Comparison of ENCODE assay signal across 9 cellular contexts in genomic region chr1:89299739-89300463, GRCh38. TPM values are rescaled to one million over a fixed set of nuclear protein-coding genes. Genes with fewer than 3 reads are reported as not detected.
A peak's percentile ranks its signal among the peaks of the same experiment; 100 is the strongest.
DNase-seq lines count a peak whose midpoint lies in the region; ATAC-seq, FAIRE-seq and TF ChIP-seq lines count a peak whose summit lies in the region.
"Not testable (repeated sequence)": the region's sequence is repeated elsewhere in the genome, so short reads cannot be mapped to it uniquely, and the experiment has no call there.
"Had no signal": no experiment of that assay in that cellular context is flagged by ENCODE, and none has a peak within 500 bp of the region (broad histone marks: within the 10 kb centered on the region; RNA-seq: fewer than 3 reads in every experiment).

No MANE protein-coding gene starts in this region.

- peak; percentile 90 for ATAC-seq in GM19043 (IDR thresholded peaks at IDR 0.05; ENCODE audit: low read depth, unreplicated experiment)
- ATAC-seq in GM21529 (IDR thresholded peaks at IDR 0.05; ENCODE audit: unreplicated experiment): peak; percentile 91
- ATAC-seq in HG02970 (IDR thresholded peaks at IDR 0.05; ENCODE audit: low FRiP score, unreplicated experiment): peak; percentile 87
- peak; percentile 90 for ATAC-seq in HG03442 (IDR thresholded peaks at IDR 0.05; ENCODE audit: unreplicated experiment)
- ATAC-seq in activated naive CD8-positive, alpha-beta T cell treated with anti-CD3 and anti-CD28 coated beads, Interleukin-2, amount 50 U/mL, for 24 hours: peak; percentile 90

- H3K4me3 Mint-ChIP-seq in activated CD4-positive, alpha-beta T cell treated with anti-CD3 and anti-CD28 coated beads, Interleukin-2, amount 10 ng/mL, durations not matched to agents 7 days and 5 days: not testable (repeated sequence)
- peak overlapping the region; percentile 7 for H3K4me3 Mint-ChIP-seq in activated naive CD8-positive, alpha-beta T cell treated with anti-CD3 and anti-CD28 coated beads, Interleukin-2, amount 50 U/mL, for 24 hours

- not testable (repeated sequence) for H3K27me3 Mint-ChIP-seq in activated CD4-positive, alpha-beta T cell treated with anti-CD3 and anti-CD28 coated beads, Interleukin-2, amount 10 ng/mL, durations not matched to agents 7 days and 5 days; activated naive CD8-positive, alpha-beta T cell treated with anti-CD3 and anti-CD28 coated beads, Interleukin-2, amount 50 U/mL, for 24 hours

- POLR2A ChIA-PET in activated CD4-positive, alpha-beta T cell treated with anti-CD3 and anti-CD28 coated beads, Interleukin-2, amount 10 ng/mL, durations not matched to agents 7 days and 5 days (lab: Charles Lee): not testable (repeated sequence)

- H3K4me1 Mint-ChIP-seq in activated CD4-positive, alpha-beta T cell treated with anti-CD3 and anti-CD28 coated beads, Interleukin-2, amount 10 ng/mL, durations not matched to agents 7 days and 5 days: peaks cover 56% of the 10 kb centered on the region
- H3K4me1 Mint-ChIP-seq in activated naive CD8-positive, alpha-beta T cell treated with anti-CD3 and anti-CD28 coated beads, Interleukin-2, amount 50 U/mL, for 24 hours: peaks cover 34% of the 10 kb centered on the region

- H3K27ac Mint-ChIP-seq in activated CD4-positive, alpha-beta T cell treated with anti-CD3 and anti-CD28 coated beads, Interleukin-2, amount 10 ng/mL, durations not matched to agents 7 days and 5 days: peak overlapping the region; percentile 37
- peak overlapping the region; percentile 66 for H3K27ac Mint-ChIP-seq in activated naive CD8-positive, alpha-beta T cell treated with anti-CD3 and anti-CD28 coated beads, Interleukin-2, amount 50 U/mL, for 24 hours

- DNase-seq in GM12891 (ENCODE audit: insufficient read length, low spot score); activated CD4-positive, alpha-beta T cell treated with anti-CD3 and anti-CD28 coated beads, Interleukin-2, amount 10 ng/mL, durations not matched to agents 7 days and 5 days; activated naive CD8-positive, alpha-beta T cell treated with anti-CD3 and anti-CD28 coated beads, Interleukin-2, amount 50 U/mL, for 24 hours: not testable (repeated sequence)
- DNase-seq in stimulated activated CD4-positive, alpha-beta T cell treated with anti-CD3 and anti-CD28 coated beads, Interleukin-4, amount 100 ng/mL, for 4 hours: peak; percentile 15 to 20

- H3K9me3 Mint-ChIP-seq in activated CD4-positive, alpha-beta T cell treated with anti-CD3 and anti-CD28 coated beads, Interleukin-2, amount 10 ng/mL, durations not matched to agents 7 days and 5 days: peaks cover 23% of the 10 kb centered on the region
- H3K9me3 Mint-ChIP-seq in activated naive CD8-positive, alpha-beta T cell treated with anti-CD3 and anti-CD28 coated beads, Interleukin-2, amount 50 U/mL, for 24 hours: not testable (repeated sequence)

- H3K36me3 Mint-ChIP-seq in activated CD4-positive, alpha-beta T cell treated with anti-CD3 and anti-CD28 coated beads, Interleukin-2, amount 10 ng/mL, durations not matched to agents 7 days and 5 days (ENCODE audit: low read depth): peaks cover 29% of the 10 kb centered on the region
- H3K36me3 Mint-ChIP-seq in activated naive CD8-positive, alpha-beta T cell treated with anti-CD3 and anti-CD28 coated beads, Interleukin-2, amount 50 U/mL, for 24 hours (ENCODE audit: low read depth): not testable (repeated sequence)

- peak; percentile 23 for FAIRE-seq in GM12891 (lab: Jason Lieb, UNC)

- TF ChIP-seq POLR2A in GM12891 (IDR thresholded peaks at IDR 0.05; ENCODE audit: low read depth, low read length): not testable (repeated sequence)

- CTCF ChIA-PET in activated CD4-positive, alpha-beta T cell treated with anti-CD3 and anti-CD28 coated beads, Interleukin-2, amount 10 ng/mL, durations not matched to agents 7 days and 5 days (lab: Charles Lee): interaction anchor here (0.8 to 2.1 kb wide), 4 partner anchors 10 to 56 kb away, joined by 3 to 7 read pairs (median 4); no protein-coding TSS in a partner anchor

TF ChIP-seq in GM12891, 5 proteins besides CTCF, POLR2A, EP300 and RAD21:
- TF ChIP-seq SPI1 (IDR thresholded peaks at IDR 0.05; ENCODE audit: low read depth, low read length): peak; percentile 82

RNA-seq across cellular contexts. Expression of gene GBP5, which starts 27.2 kb away (rescaled TPM):
- 1.3 TPM for polyA plus RNA-seq in GM12891 (2012; ENCODE audit: low read depth, missing spikeins)
- total RNA-seq in activated CD4-positive, alpha-beta T cell treated with anti-CD3 and anti-CD28 coated beads, Interleukin-2, amount 10 ng/mL, durations not matched to agents 7 days and 5 days: 100 to 1,000 TPM; 370 to 405 TPM
- total RNA-seq: progenitor cell of endocrine pancreas had no signal
